ENCODE assay signal across 18 cellular contexts in the genomic region with DNA sequence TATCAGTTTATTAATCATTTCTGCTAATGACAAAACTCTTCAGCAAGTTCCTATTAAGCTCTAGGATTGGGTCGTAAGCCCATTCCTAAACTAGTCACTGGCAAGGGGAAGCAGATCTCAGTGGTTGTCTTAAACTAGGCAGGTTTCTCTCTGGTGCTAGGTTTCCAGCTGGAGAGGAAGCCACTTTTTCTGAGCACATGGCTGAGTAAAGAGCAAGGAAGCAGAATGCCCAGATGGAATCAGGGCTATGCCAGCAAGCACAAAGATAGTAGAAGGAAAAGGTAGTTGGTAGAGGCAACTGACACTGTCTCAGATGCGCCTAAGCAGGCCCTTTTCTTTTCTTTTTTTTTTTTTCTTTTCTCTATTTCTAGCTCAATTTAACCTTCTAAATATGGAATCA.
DNase-seq lines count a peak whose midpoint lies in the region; ATAC-seq and TF ChIP-seq lines count a peak whose summit lies in the region.
"Had no signal": no experiment of that assay in that cellular context is flagged by ENCODE, and none has a peak within 500 bp of the region (broad histone marks: within the 10 kb centered on the region; RNA-seq: fewer than 3 reads in every experiment).

No MANE protein-coding gene starts in this region.

- DNase-seq in DMS79 treated with DMSO at 0.1 percent for 48 hours (lab: John Stamatoyannopoulos, UW) (peak; percentile 60), DMS79 (lab: John Stamatoyannopoulos, UW) (no peak), Ammon's horn (ENCODE audit: low spot score) (peak; percentile 3), H9 (no peak), NCI-H446 treated with DMSO at 0.1 percent for 48 hours (lab: John Stamatoyannopoulos, UW) (peak; percentile 40), GM10248 (ENCODE audit: extremely low spot score) (no peak), left ventricle myocardium superior (no peak)
- DNase-seq in activated T-helper 1 cell treated with anti-CD3 and anti-CD28 coated beads, Interleukin-12 subunit alpha, Interleukin-12 subunit beta, Interleukin-2, Interleukin-4 antibody, amounts not matched to agents 30 ng/mL and 10 ng/mL and 1 ng/mL, durations not matched to agents 14 hours and 24 hours and 36 hours (ENCODE audit: low spot score): no peak
- DNase-seq: AML-193; Caco-2; CD4-positive, alpha-beta T cell; HFFc6; MG63; NCI-H1105; NCI-H774; SJCRH30 had no signal

- H3K4me2 ChIP-seq in H9 (ENCODE audit: insufficient read depth, insufficient read length, low read length): no peak overlapping the region
- H3K4me2 ChIP-seq: KMS-11 had no signal

- H3K4me1 ChIP-seq in H9 (ENCODE audit: insufficient read depth, low read length): no peaks in the 10 kb centered on the region
- H3K4me1 ChIP-seq: Caco-2, SJCRH30 had no signal

- no peak overlapping the region for H3K4me3 Mint-ChIP-seq in H9
- no peak overlapping the region for H3K4me3 Mint-ChIP-seq in activated T-helper 1 cell treated with anti-CD3 and anti-CD28 coated beads, Interleukin-12 subunit alpha, Interleukin-12 subunit beta, Interleukin-2, Interleukin-4 antibody, amounts not matched to agents 30 ng/mL and 10 ng/mL and 1 ng/mL, durations not matched to agents 14 hours and 24 hours and 36 hours
- H3K4me3 Mint-ChIP-seq: CD4-positive, alpha-beta T cell; HFFc6 had no signal

- no peaks in the 10 kb centered on the region for H3K27me3 ChIP-seq in H9 (ENCODE audit: insufficient read depth, low read length)
- H3K27me3 ChIP-seq: MG63, SJCRH30 had no signal

- TF ChIP-seq CTCF in H9 (conservative IDR thresholded peaks at IDR 0.05) (no peak), GM10248 (IDR thresholded peaks at IDR 0.05; ENCODE audit: control extremely low read depth, extremely low read depth, low read depth, missing control alignments) (no peak)

- no peak overlapping the region for H2BK5ac ChIP-seq in H9 (ENCODE audit: insufficient read length, low read length)

- no peaks in the 10 kb centered on the region for H4K20me1 ChIP-seq in H9 (ENCODE audit: control insufficient read depth, insufficient read depth, insufficient read length)

- no CpG with 5 or more reads among the region's 2 CpGs for WGBS in H9 (ENCODE audit: extremely low coverage, insufficient read length, low lambda C conversion rate)

- H2BK20ac ChIP-seq in H9 (ENCODE audit: low read depth, low read length, poor library complexity, severe bottlenecking): no peak overlapping the region

- H2BK15ac ChIP-seq in H9 (ENCODE audit: low read depth, low read length): no peak overlapping the region

- H3K4ac ChIP-seq in H9 (ENCODE audit: low read depth, low read length): no peak overlapping the region

- H3K36me3 Mint-ChIP-seq in H9 (ENCODE audit: insufficient read depth in 1 of 3, low read depth in 3 of 3): peaks cover 0 to 2% (median 0%) of the 10 kb centered on the region in 3 experiments; a peak in 1 of 7 replicates
- no peaks in the 10 kb centered on the region for H3K36me3 Mint-ChIP-seq in activated T-helper 1 cell treated with anti-CD3 and anti-CD28 coated beads, Interleukin-12 subunit alpha, Interleukin-12 subunit beta, Interleukin-2, Interleukin-4 antibody, amounts not matched to agents 30 ng/mL and 10 ng/mL and 1 ng/mL, durations not matched to agents 14 hours and 24 hours and 36 hours (ENCODE audit: low read depth)

- H4K8ac ChIP-seq in H9 (replicated peaks; ENCODE audit: insufficient read length, low read depth, low read length): no peak overlapping the region

- no peak overlapping the region for H3T11ph ChIP-seq in H9 (ENCODE audit: low read length)

- CTCF ChIA-PET in GM10248 (lab: Yijun Ruan, JAX): interaction anchor here (1.1 kb wide), 1 partner anchor 44 kb away, joined by 3 read pairs; no protein-coding TSS in a partner anchor

- H2AFZ ChIP-seq in H9 (ENCODE audit: low read length): no peak overlapping the region

- no peaks in the 10 kb centered on the region for H3K9me3 ChIP-seq in H9 (ENCODE audit: control insufficient read depth, low read depth, low read length)
- H3K9me3 ChIP-seq: Caco-2, MG63, SJCRH30 had no signal

- H4K91ac ChIP-seq in H9 (ENCODE audit: insufficient read length, low read depth, low read length): no peak overlapping the region

- H4K5ac ChIP-seq in H9 (ENCODE audit: insufficient read length, low read depth, low read length): no peak overlapping the region

- H3K56ac ChIP-seq in H9 (ENCODE audit: insufficient read length, low read depth, low read length): no peak overlapping the region

- no peaks in the 10 kb centered on the region for H3K23me2 ChIP-seq in H9 (ENCODE audit: insufficient read length, low read depth, low read length, poor library complexity, severe bottlenecking)

- ATAC-seq in left ventricle myocardium superior: no peak

- H3K27me3 Mint-ChIP-seq in H9 (ENCODE audit: low read depth): no peaks in the 10 kb centered on the region
- no peaks in the 10 kb centered on the region for H3K27me3 Mint-ChIP-seq in activated T-helper 1 cell treated with anti-CD3 and anti-CD28 coated beads, Interleukin-12 subunit alpha, Interleukin-12 subunit beta, Interleukin-2, Interleukin-4 antibody, amounts not matched to agents 30 ng/mL and 10 ng/mL and 1 ng/mL, durations not matched to agents 14 hours and 24 hours and 36 hours (ENCODE audit: insufficient read depth)
- H3K27me3 Mint-ChIP-seq: CD4-positive, alpha-beta T cell had no signal

- H3K18ac ChIP-seq in H9 (ENCODE audit: insufficient read length, low read depth, low read length): no peak overlapping the region

- H3K23ac ChIP-seq in H9 (ENCODE audit: insufficient read length, low read depth, low read length): no peak overlapping the region

- H2AK5ac ChIP-seq in H9 (ENCODE audit: insufficient read length, low read length): no peak overlapping the region

- intact Hi-C loops in activated T-helper 1 cell treated with anti-CD3 and anti-CD28 coated beads, Interleukin-12 subunit alpha, Interleukin-12 subunit beta, Interleukin-2, Interleukin-4 antibody, amounts not matched to agents 30 ng/mL and 10 ng/mL and 1 ng/mL, durations not matched to agents 14 hours and 24 hours and 36 hours (cut with micrococcal nuclease): no loop called here
- intact Hi-C loops in left ventricle myocardium superior (cut with micrococcal nuclease): no loop called here

- H3K9me3 Mint-ChIP-seq in H9: no peaks in the 10 kb centered on the region; a peak in 1 of 5 replicates
- H3K9me3 Mint-ChIP-seq in activated T-helper 1 cell treated with anti-CD3 and anti-CD28 coated beads, Interleukin-12 subunit alpha, Interleukin-12 subunit beta, Interleukin-2, Interleukin-4 antibody, amounts not matched to agents 30 ng/mL and 10 ng/mL and 1 ng/mL, durations not matched to agents 14 hours and 24 hours and 36 hours: no peaks in the 10 kb centered on the region
- H3K9me3 Mint-ChIP-seq: HFFc6 had no signal

- H3K27ac ChIP-seq in H9 (ENCODE audit: insufficient read length, low read depth, low read length): no peak overlapping the region
- H3K27ac ChIP-seq: 22Rv1, KMS-11, SJCRH30 had no signal

- no peak overlapping the region for H2BK120ac ChIP-seq in H9 (ENCODE audit: low read depth, low read length, poor library complexity, severe bottlenecking)

- POLR2A ChIA-PET in GM10248 (lab: Yijun Ruan, JAX): no interaction called here

- H2BK12ac ChIP-seq in H9 (ENCODE audit: insufficient read length, low read depth, low read length): no peak overlapping the region

- H3K4me1 Mint-ChIP-seq in H9: no peaks in the 10 kb centered on the region
- H3K4me1 Mint-ChIP-seq in activated T-helper 1 cell treated with anti-CD3 and anti-CD28 coated beads, Interleukin-12 subunit alpha, Interleukin-12 subunit beta, Interleukin-2, Interleukin-4 antibody, amounts not matched to agents 30 ng/mL and 10 ng/mL and 1 ng/mL, durations not matched to agents 14 hours and 24 hours and 36 hours (ENCODE audit: low read depth): peaks cover 12% of the 10 kb centered on the region

- H3K79me1 ChIP-seq in H9 (ENCODE audit: insufficient read depth, low read depth, low read length, poor library complexity, severe bottlenecking): no peaks in the 10 kb centered on the region

- peak overlapping the region; percentile 31 for H3K9ac ChIP-seq in H9 (ENCODE audit: extremely low read depth, insufficient read length, low read length)
- H3K9ac ChIP-seq: KMS-11 had no signal

- H3K79me2 ChIP-seq in H9 (ENCODE audit: insufficient read depth, low read length): no peaks in the 10 kb centered on the region

- H3K14ac ChIP-seq in H9 (ENCODE audit: insufficient read depth, low read length): no peak overlapping the region

- peak overlapping the region in 2 of 3 experiments; percentile 15 to 92; a peak in 3 of 7 replicates for H3K27ac Mint-ChIP-seq in H9
- no peak overlapping the region for H3K27ac Mint-ChIP-seq in activated T-helper 1 cell treated with anti-CD3 and anti-CD28 coated beads, Interleukin-12 subunit alpha, Interleukin-12 subunit beta, Interleukin-2, Interleukin-4 antibody, amounts not matched to agents 30 ng/mL and 10 ng/mL and 1 ng/mL, durations not matched to agents 14 hours and 24 hours and 36 hours
- H3K27ac Mint-ChIP-seq: HFFc6 had no signal

Comparison
In these comparisons a context has a peak if more than half of its experiments do, and no peak if none do; other contexts are left out.
1. DNase-seq: peak in DMS79 treated with DMSO at 0.1 percent for 48 hours (single experiment), Ammon's horn (single experiment) and NCI-H446 treated with DMSO at 0.1 percent for 48 hours (single experiment); none in DMS79 (single experiment), H9 (single experiment), GM10248 (single experiment), activated T-helper 1 cell treated with anti-CD3 and anti-CD28 coated beads, Interleukin-12 subunit alpha, Interleukin-12 subunit beta, Interleukin-2, Interleukin-4 antibody, amounts not matched to agents 30 ng/mL and 10 ng/mL and 1 ng/mL, durations not matched to agents 14 hours and 24 hours and 36 hours (single experiment) and left ventricle myocardium superior (single experiment).